In genomic region chr13:58429917-58430316, GRCh38 we compare ENCODE assay signal across 31 cellular contexts.
"Had no signal": no experiment of that assay in that cellular context is flagged by ENCODE, and none has a peak within 500 bp of the region (broad histone marks: within the 10 kb centered on the region; RNA-seq: fewer than 3 reads in every experiment).

No MANE protein-coding gene starts in this region.

- H3K4me3 Mint-ChIP-seq: natural killer cell; nephron; neural progenitor cell; stimulated activated memory B cell treated with anti-CD40 and anti-IgM and Interleukin-4, amounts not matched to agents 10 μg/mL and 1 μg/mL and 100 μg/mL, for 72 hours; stimulated activated naive CD8-positive, alpha-beta T cell treated with anti-CD3 and anti-CD28 coated beads, Interleukin-15, amount 100 ng/mL, for 72 hours; type B pancreatic cell had no signal

- H3K27me3 ChIP-seq: neural progenitor cell, ovary, spleen, suprapubic skin, testis, tibial artery, transverse colon, upper lobe of right lung, uterus had no signal

- H3K4me2 ChIP-seq: neural progenitor cell, smooth muscle cell had no signal

- H3K9me3 ChIP-seq: ovary, psoas muscle, testis, upper lobe of right lung, uterus had no signal

- ATAC-seq: natural killer cell; psoas muscle; right cardiac atrium; sciatic nerve; stimulated activated memory B cell treated with anti-CD40 and anti-IgM and Interleukin-4, amounts not matched to agents 10 μg/mL and 1 μg/mL and 100 μg/mL, for 72 hours; stimulated activated naive CD8-positive, alpha-beta T cell treated with anti-CD3 and anti-CD28 coated beads, Interleukin-15, amount 100 ng/mL, for 72 hours; stimulated activated naive CD8-positive, alpha-beta T cell treated with anti-CD3 and anti-CD28 coated beads, Interleukin-15, Interleukin-2, amounts not matched to agents 100 U/mL and 50 U/mL, for 24 hours; upper lobe of right lung had no signal

- DNase-seq: natural killer cell; occipital lobe; ovary; posterior cingulate gyrus; psoas muscle; right cardiac atrium; spleen; stimulated activated CD4-positive, alpha-beta T cell treated with anti-CD3 and anti-CD28 coated beads, Interleukin-12 subunit alpha, Interleukin-12 subunit beta, amount 100 ng/mL, for 4 hours; stimulated activated CD4-positive, alpha-beta T cell treated with anti-CD3 and anti-CD28 coated beads, Interleukin-1b, Interleukin-23, amount 100 ng/mL, for 48 hours; stimulated activated CD4-positive, alpha-beta T cell treated with anti-CD3 and anti-CD28 coated beads, Interleukin-4, amount 100 ng/mL, for 1 hour; stimulated activated CD4-positive, alpha-beta T cell treated with anti-CD3 and anti-CD28 coated beads, Interleukin-4, amount 100 ng/mL, for 4 hours; stimulated activated CD8-positive, alpha-beta memory T cell treated with anti-CD3 and anti-CD28 coated beads, Interleukin-4, amount 100 ng/mL, for 48 hours; stimulated activated naive CD4-positive, alpha-beta T cell; stimulated activated naive CD8-positive, alpha-beta T cell treated with anti-CD3 and anti-CD28 coated beads, Interleukin-15, amount 100 ng/mL, for 72 hours; stimulated activated naive CD8-positive, alpha-beta T cell treated with anti-CD3 and anti-CD28 coated beads, Interleukin-15, Interleukin-2, amounts not matched to agents 100 U/mL and 50 U/mL, for 24 hours; substantia nigra; testis; tibial artery; transverse colon; upper lobe of right lung; uterus had no signal

- H3K27ac Mint-ChIP-seq: natural killer cell; nephron; neural progenitor cell; progenitor cell of endocrine pancreas; stimulated activated memory B cell treated with anti-CD40 and anti-IgM and Interleukin-4, amounts not matched to agents 10 μg/mL and 1 μg/mL and 100 μg/mL, for 72 hours; stimulated activated naive CD8-positive, alpha-beta T cell treated with anti-CD3 and anti-CD28 coated beads, Interleukin-15, amount 100 ng/mL, for 72 hours; type B pancreatic cell had no signal

- H3K36me3 ChIP-seq: neural progenitor cell, ovary, spleen, suprapubic skin, tibial artery, transverse colon, upper lobe of right lung, uterus had no signal

- H3K4me1 ChIP-seq: neural progenitor cell, parathyroid adenoma, psoas muscle, spleen, suprapubic skin, testis, tibial artery, transverse colon, upper lobe of right lung, uterus had no signal

- H2AFZ ChIP-seq: neural progenitor cell, parathyroid adenoma had no signal

- H3K79me2 ChIP-seq: parathyroid adenoma had no signal

- H3K4me1 Mint-ChIP-seq: natural killer cell; neural progenitor cell; stimulated activated memory B cell treated with anti-CD40 and anti-IgM and Interleukin-4, amounts not matched to agents 10 μg/mL and 1 μg/mL and 100 μg/mL, for 72 hours; stimulated activated naive CD8-positive, alpha-beta T cell treated with anti-CD3 and anti-CD28 coated beads, Interleukin-15, amount 100 ng/mL, for 72 hours had no signal

- H3K27ac ChIP-seq: neural progenitor cell, ovary, parathyroid adenoma, psoas muscle, skin epidermis, spleen, suprapubic skin, testis, tibial artery, transverse colon, upper lobe of right lung, uterus had no signal

- H3K9ac ChIP-seq: neural progenitor cell, parathyroid adenoma had no signal

- H3K27me3 Mint-ChIP-seq: progenitor cell of endocrine pancreas; stimulated activated memory B cell treated with anti-CD40 and anti-IgM and Interleukin-4, amounts not matched to agents 10 μg/mL and 1 μg/mL and 100 μg/mL, for 72 hours; stimulated activated naive CD8-positive, alpha-beta T cell treated with anti-CD3 and anti-CD28 coated beads, Interleukin-15, amount 100 ng/mL, for 72 hours; type B pancreatic cell had no signal

- H3K4me3 ChIP-seq: neural progenitor cell, ovary, psoas muscle, skin epidermis, smooth muscle cell, spleen, suprapubic skin, testis, tibial artery, transverse colon, upper lobe of right lung, uterus had no signal

- H3K36me3 Mint-ChIP-seq: stimulated activated memory B cell treated with anti-CD40 and anti-IgM and Interleukin-4, amounts not matched to agents 10 μg/mL and 1 μg/mL and 100 μg/mL, for 72 hours; type B pancreatic cell had no signal
